10 cellular contexts compared by ENCODE assay signal in the genomic region with DNA sequence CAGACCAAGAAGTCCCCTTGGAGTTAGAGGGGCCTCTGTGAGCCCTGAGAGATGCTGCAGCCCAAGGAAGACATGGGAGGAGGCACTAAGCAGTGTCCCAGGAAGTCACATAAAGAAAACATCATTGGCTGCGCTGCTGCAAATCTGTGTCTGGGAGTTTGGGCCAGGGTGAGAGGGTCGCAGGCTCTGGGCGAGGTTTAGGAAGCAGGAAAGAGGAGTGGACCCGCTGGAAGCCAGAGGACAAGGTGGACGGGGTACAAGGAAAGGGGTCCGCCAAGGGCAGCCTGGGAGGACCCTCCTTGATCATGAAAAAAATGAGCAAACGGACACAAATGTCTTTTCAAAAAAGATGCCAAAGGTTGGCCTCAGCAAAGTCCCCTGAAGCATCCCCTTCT. TPM values are rescaled to one million over a fixed set of nuclear protein-coding genes. Genes with fewer than 3 reads are reported as not detected.
A peak's percentile ranks its signal among the peaks of the same experiment; 100 is the strongest.
DNase-seq lines count a peak whose midpoint lies in the region; ATAC-seq lines count a peak whose summit lies in the region.
"Had no signal": no experiment of that assay in that cellular context is flagged by ENCODE, and none has a peak within 500 bp of the region (broad histone marks: within the 10 kb centered on the region; RNA-seq: fewer than 3 reads in every experiment).

No MANE protein-coding gene starts in this region.

- peak overlapping the region; percentile 79 for H3K27ac ChIP-seq in BLaER1
- H3K27ac ChIP-seq: SJCRH30 had no signal

- H3K36me3 Mint-ChIP-seq in IgD-negative memory B cell, result peaks cover 3% of the 10 kb centered on the region
- H3K36me3 Mint-ChIP-seq in central memory CD8-positive, alpha-beta T cell (ENCODE audit: insufficient read depth), result peaks cover 28% of the 10 kb centered on the region
- H3K36me3 Mint-ChIP-seq in natural killer cell treated with Interleukin-12 subunit alpha and Interleukin-12 subunit beta and Interleukin-15 and Interleukin-18, amount 100 ng/mL, for 72 hours, result peaks cover 9% of the 10 kb centered on the region

- no peak for ATAC-seq in central memory CD8-positive, alpha-beta T cell (replicated peaks; ENCODE audit: extremely low read depth, poor library complexity, severe bottlenecking)
- ATAC-seq in natural killer cell treated with Interleukin-12 subunit alpha and Interleukin-12 subunit beta and Interleukin-15 and Interleukin-18, amount 100 ng/mL, for 72 hours, result no peak

- peaks cover 58% of the 10 kb centered on the region for H3K4me1 ChIP-seq in BLaER1

- H3K27me3 Mint-ChIP-seq in IgD-negative memory B cell, result peaks cover 3% of the 10 kb centered on the region
- H3K27me3 Mint-ChIP-seq in central memory CD8-positive, alpha-beta T cell, result no peaks in the 10 kb centered on the region
- H3K27me3 Mint-ChIP-seq in natural killer cell treated with Interleukin-12 subunit alpha and Interleukin-12 subunit beta and Interleukin-15 and Interleukin-18, amount 100 ng/mL, for 72 hours, result no peaks in the 10 kb centered on the region

- H3K4me3 Mint-ChIP-seq in IgD-negative memory B cell, result peak overlapping the region; percentile 57 to 96 (median 79)
- peak overlapping the region; percentile 69 for H3K4me3 Mint-ChIP-seq in central memory CD8-positive, alpha-beta T cell
- H3K4me3 Mint-ChIP-seq in natural killer cell treated with Interleukin-12 subunit alpha and Interleukin-12 subunit beta and Interleukin-15 and Interleukin-18, amount 100 ng/mL, for 72 hours, result peak overlapping the region; percentile 94

- no peak for DNase-seq in central memory CD8-positive, alpha-beta T cell (ENCODE audit: low spot score in 2 of 2)
- no peak for DNase-seq in natural killer cell treated with Interleukin-12 subunit alpha and Interleukin-12 subunit beta and Interleukin-15 and Interleukin-18, amount 100 ng/mL, for 72 hours (ENCODE audit: low spot score)
- no peak for DNase-seq in NCI-H1092 treated with DMSO at 0.1 percent for 48 hours (lab: John Stamatoyannopoulos, UW)
- DNase-seq in GDM1 (lab: John Stamatoyannopoulos, UW), result no peak
- DNase-seq in H4 (ENCODE audit: low spot score), result no peak
- no peak for DNase-seq in NAMALWA (ENCODE audit: low spot score)
- DNase-seq: DMS79 had no signal

- no peaks in the 10 kb centered on the region for H3K9me3 Mint-ChIP-seq in IgD-negative memory B cell
- H3K9me3 Mint-ChIP-seq in central memory CD8-positive, alpha-beta T cell, result peaks cover 6% of the 10 kb centered on the region
- no peaks in the 10 kb centered on the region for H3K9me3 Mint-ChIP-seq in natural killer cell treated with Interleukin-12 subunit alpha and Interleukin-12 subunit beta and Interleukin-15 and Interleukin-18, amount 100 ng/mL, for 72 hours

- H3K9me3 ChIP-seq in BLaER1, result peaks cover 10% of the 10 kb centered on the region; the same call in 1 of the 2 replicates
- H3K9me3 ChIP-seq: SJCRH30 had no signal

- H3K27me3 ChIP-seq in BLaER1, result no peaks in the 10 kb centered on the region
- H3K27me3 ChIP-seq: SJCRH30 had no signal

- H4K20me1 ChIP-seq in BLaER1, result no peaks in the 10 kb centered on the region

- H3K36me3 ChIP-seq in BLaER1, result no peaks in the 10 kb centered on the region
- H3K36me3 ChIP-seq: SJCRH30 had no signal

- H3K4me3 ChIP-seq in BLaER1, result no peak overlapping the region
- H3K4me3 ChIP-seq: SJCRH30 had no signal

- peaks cover 48 to 66% (median 58%) of the 10 kb centered on the region in 3 donors for H3K4me1 Mint-ChIP-seq in IgD-negative memory B cell
- H3K4me1 Mint-ChIP-seq in central memory CD8-positive, alpha-beta T cell, result peaks cover 77% of the 10 kb centered on the region
- peaks cover 84 to 89% of the 10 kb centered on the region in 2 donors for H3K4me1 Mint-ChIP-seq in natural killer cell treated with Interleukin-12 subunit alpha and Interleukin-12 subunit beta and Interleukin-15 and Interleukin-18, amount 100 ng/mL, for 72 hours (ENCODE audit: low read depth in 2 of 2)

- peak overlapping the region; percentile 86 to 98 (median 94) for H3K27ac Mint-ChIP-seq in IgD-negative memory B cell
- H3K27ac Mint-ChIP-seq in central memory CD8-positive, alpha-beta T cell (ENCODE audit: low read depth), result peak overlapping the region; percentile 97
- H3K27ac Mint-ChIP-seq in natural killer cell treated with Interleukin-12 subunit alpha and Interleukin-12 subunit beta and Interleukin-15 and Interleukin-18, amount 100 ng/mL, for 72 hours, result peak overlapping the region; percentile 98 to 99

- peak overlapping the region; percentile 71 for H3K4me2 ChIP-seq in BLaER1

- H3K9ac ChIP-seq in BLaER1, result 0 out of 2 replicates have a peak overlapping the region, but pooled peaks have one; percentile 44

RNA-seq across cellular contexts. Expression of a gene that starts 15.5 kb away (rescaled TPM):
- 85.6 TPM for polyA plus RNA-seq in IgD-negative memory B cell
- total RNA-seq in natural killer cell treated with Interleukin-12 subunit alpha and Interleukin-12 subunit beta and Interleukin-15 and Interleukin-18, amount 100 ng/mL, for 72 hours, result 100 to 1,000 TPM; 103 to 275 TPM
- total RNA-seq in H4 (2014; rRNA removed; shearing (Covaris generic)), result 26.9 and 38.9 TPM in 2 replicates

RNA-seq across cellular contexts. Expression of a gene that starts 45.9 kb away (rescaled TPM):
- 20.1 TPM for polyA plus RNA-seq in IgD-negative memory B cell
- 100 to 1,000 TPM in 1 of 2 donors, 10 to 100 TPM in 1; 59.0 to 159 TPM for total RNA-seq in natural killer cell treated with Interleukin-12 subunit alpha and Interleukin-12 subunit beta and Interleukin-15 and Interleukin-18, amount 100 ng/mL, for 72 hours
- not detected in 2 replicates for total RNA-seq in H4 (2014; rRNA removed; shearing (Covaris generic))

Comparison
In these comparisons a context has a peak if more than half of its experiments do, and no peak if none do; other contexts are left out.
1. RNA of a gene that starts 45.9 kb away (total RNA-seq): 59.0 to 159 TPM in natural killer cell treated with Interleukin-12 subunit alpha and Interleukin-12 subunit beta and Interleukin-15 and Interleukin-18, amount 100 ng/mL, for 72 hours; not detected in H4; every median in the first group is over 10 times any median in the second.
2. Peak in every context shown above with its lines, with median percentiles within 50 percentile points of each other: H3K27ac Mint-ChIP-seq and H3K4me3 Mint-ChIP-seq.